30 cellular contexts compared by ENCODE assay signal in genomic region chr21:40276001-40276400, GRCh38.
"Had no signal": no experiment of that assay in that cellular context is flagged by ENCODE, and none has a peak within 500 bp of the region (broad histone marks: within the 10 kb centered on the region; RNA-seq: fewer than 3 reads in every experiment).

No MANE protein-coding gene starts in this region.

- H3K9ac ChIP-seq: neural progenitor cell, parathyroid adenoma had no signal

- H3K4me3 ChIP-seq: neural progenitor cell, ovary, psoas muscle, right lobe of liver, sigmoid colon, thoracic aorta, thyroid gland, tibial nerve, upper lobe of left lung, vagina had no signal

- H3K4me1 Mint-ChIP-seq: naive thymus-derived CD4-positive, alpha-beta T cell; natural killer cell; stimulated activated memory B cell treated with anti-CD40 and anti-IgM and Interleukin-4, amounts not matched to agents 10 μg/mL and 1 μg/mL and 100 μg/mL, for 72 hours; stimulated activated naive CD8-positive, alpha-beta T cell treated with anti-CD3 and anti-CD28 coated beads, Interleukin-15, amount 100 ng/mL, for 72 hours had no signal

- H3K27ac ChIP-seq: neural progenitor cell, ovary, parathyroid adenoma, psoas muscle, right lobe of liver, sigmoid colon, thoracic aorta, thyroid gland, tibial nerve, upper lobe of left lung, vagina had no signal

- H3K4me2 ChIP-seq: neural progenitor cell had no signal

- H3K27me3 Mint-ChIP-seq: naive thymus-derived CD4-positive, alpha-beta T cell; progenitor cell of endocrine pancreas; stimulated activated memory B cell treated with anti-CD40 and anti-IgM and Interleukin-4, amounts not matched to agents 10 μg/mL and 1 μg/mL and 100 μg/mL, for 72 hours had no signal

- H3K36me3 ChIP-seq: neural progenitor cell, ovary, right lobe of liver, sigmoid colon, thoracic aorta, thyroid gland, tibial nerve, upper lobe of left lung, vagina had no signal

- H3K79me2 ChIP-seq: parathyroid adenoma had no signal

- H3K4me3 Mint-ChIP-seq: naive thymus-derived CD4-positive, alpha-beta T cell; natural killer cell; nephron; neural progenitor cell; stimulated activated memory B cell treated with anti-CD40 and anti-IgM and Interleukin-4, amounts not matched to agents 10 μg/mL and 1 μg/mL and 100 μg/mL, for 72 hours; stimulated activated naive CD8-positive, alpha-beta T cell treated with anti-CD3 and anti-CD28 coated beads, Interleukin-15, amount 100 ng/mL, for 72 hours had no signal

- H2AFZ ChIP-seq: neural progenitor cell, parathyroid adenoma had no signal

- DNase-seq: naive thymus-derived CD4-positive, alpha-beta T cell; natural killer cell; occipital lobe; ovary; posterior cingulate gyrus; psoas muscle; right cardiac atrium; right lobe of liver; sigmoid colon; small intestine; stimulated activated CD4-positive, alpha-beta T cell treated with anti-CD3 and anti-CD28 coated beads, Interleukin-15, amount 100 ng/mL, for 24 hours; stimulated activated CD4-positive, alpha-beta T cell treated with anti-CD3 and anti-CD28 coated beads, Interleukin-2, amount 100 ng/mL, for 24 hours; stimulated activated CD4-positive, alpha-beta T cell treated with anti-CD3 and anti-CD28 coated beads, Interleukin-4, amount 100 ng/mL, for 1 hour; stimulated activated CD4-positive, alpha-beta T cell treated with anti-CD3 and anti-CD28 coated beads, Interleukin-4, amount 100 ng/mL, for 4 hours; stimulated activated CD8-positive, alpha-beta memory T cell treated with anti-CD3 and anti-CD28 coated beads, Interleukin-4, amount 100 ng/mL, for 48 hours; stimulated activated naive CD4-positive, alpha-beta T cell; stimulated activated naive CD8-positive, alpha-beta T cell treated with anti-CD3 and anti-CD28 coated beads, Interleukin-15, amount 100 ng/mL, for 72 hours; stimulated activated naive CD8-positive, alpha-beta T cell treated with anti-CD3 and anti-CD28 coated beads, Interleukin-15, Interleukin-2, amounts not matched to agents 100 U/mL and 50 U/mL, for 24 hours; substantia nigra; thyroid gland; trophoblast cell; upper lobe of left lung had no signal

- H3K9me3 ChIP-seq: ovary, psoas muscle, right lobe of liver, thoracic aorta, thyroid gland, upper lobe of left lung, vagina had no signal

- H3K36me3 Mint-ChIP-seq: naive thymus-derived CD4-positive, alpha-beta T cell; natural killer cell; neural progenitor cell; stimulated activated memory B cell treated with anti-CD40 and anti-IgM and Interleukin-4, amounts not matched to agents 10 μg/mL and 1 μg/mL and 100 μg/mL, for 72 hours had no signal

- H3K27ac Mint-ChIP-seq: naive thymus-derived CD4-positive, alpha-beta T cell; natural killer cell; nephron; neural progenitor cell; progenitor cell of endocrine pancreas; stimulated activated memory B cell treated with anti-CD40 and anti-IgM and Interleukin-4, amounts not matched to agents 10 μg/mL and 1 μg/mL and 100 μg/mL, for 72 hours; stimulated activated naive CD8-positive, alpha-beta T cell treated with anti-CD3 and anti-CD28 coated beads, Interleukin-15, amount 100 ng/mL, for 72 hours had no signal

- H3K4me1 ChIP-seq: parathyroid adenoma, psoas muscle, right lobe of liver, sigmoid colon, thyroid gland, tibial nerve, upper lobe of left lung, vagina had no signal

- H3K9me3 Mint-ChIP-seq: stimulated activated memory B cell treated with anti-CD40 and anti-IgM and Interleukin-4, amounts not matched to agents 10 μg/mL and 1 μg/mL and 100 μg/mL, for 72 hours had no signal

- H3K27me3 ChIP-seq: neural progenitor cell, ovary, right lobe of liver, sigmoid colon, thyroid gland, tibial nerve, upper lobe of left lung, vagina had no signal
